11 cellular contexts compared by ENCODE assay signal in genomic region chr10:123134915-123135414, GRCh38. TPM values are rescaled to one million over a fixed set of nuclear protein-coding genes. Genes with fewer than 3 reads are reported as not detected.
DNase-seq lines count a peak whose midpoint lies in the region; ATAC-seq and TF ChIP-seq lines count a peak whose summit lies in the region.
"Had no signal": no experiment of that assay in that cellular context is flagged by ENCODE, and none has a peak within 500 bp of the region (broad histone marks: within the 10 kb centered on the region; RNA-seq: fewer than 3 reads in every experiment).

No MANE protein-coding gene starts in this region.

- H3K4me3 Mint-ChIP-seq in CD8-positive, alpha-beta T cell = peak overlapping the region; percentile 78
- H3K4me3 Mint-ChIP-seq in activated T-helper 1 cell treated with anti-CD3 and anti-CD28 coated beads, Interleukin-12 subunit alpha, Interleukin-12 subunit beta, Interleukin-2, Interleukin-4 antibody, amounts not matched to agents 30 ng/mL and 10 ng/mL and 1 ng/mL, durations not matched to agents 14 hours and 24 hours and 36 hours = no peak overlapping the region
- H3K4me3 Mint-ChIP-seq in naive B cell = peak overlapping the region in 7 of 8 donors; percentile 42 to 84 (median 74)

- H3K9me3 ChIP-seq in CD8-positive, alpha-beta T cell (ENCODE audit: low read length) = no peaks in the 10 kb centered on the region

- CTCF ChIA-PET in CD8-positive, alpha-beta T cell (lab: Charles Lee) = interaction anchor here (0.7 to 4.6 kb wide), 10 partner anchors 15 to 425 kb away, joined by 3 to 36 read pairs (median 8); no protein-coding TSS in a partner anchor

- no peaks in the 10 kb centered on the region for H3K36me3 Mint-ChIP-seq in CD8-positive, alpha-beta T cell
- peaks cover 2% of the 10 kb centered on the region for H3K36me3 Mint-ChIP-seq in activated T-helper 1 cell treated with anti-CD3 and anti-CD28 coated beads, Interleukin-12 subunit alpha, Interleukin-12 subunit beta, Interleukin-2, Interleukin-4 antibody, amounts not matched to agents 30 ng/mL and 10 ng/mL and 1 ng/mL, durations not matched to agents 14 hours and 24 hours and 36 hours (ENCODE audit: low read depth)
- H3K36me3 Mint-ChIP-seq in naive B cell = peaks cover 0 to 3% of the 10 kb centered on the region in 2 donors

- intact Hi-C loops in CD8-positive, alpha-beta T cell (cut with DNase I, micrococcal nuclease) = loop anchor here (2.0 to 10.0 kb wide), 4 partner anchors 20 to 1250 kb away; partner anchors contain the start of genes BUB3 (in 1 of the 2) and FAM24B (in 1 of the 2)
- intact Hi-C loops in activated T-helper 1 cell treated with anti-CD3 and anti-CD28 coated beads, Interleukin-12 subunit alpha, Interleukin-12 subunit beta, Interleukin-2, Interleukin-4 antibody, amounts not matched to agents 30 ng/mL and 10 ng/mL and 1 ng/mL, durations not matched to agents 14 hours and 24 hours and 36 hours (cut with micrococcal nuclease) = loop anchor here (5.0 to 10.0 kb wide), 3 partner anchors 137 to 830 kb away; partner anchors contain the start of gene HTRA1

- peaks cover 46% of the 10 kb centered on the region for H3K4me1 Mint-ChIP-seq in CD8-positive, alpha-beta T cell (ENCODE audit: low read depth)
- peaks cover 23% of the 10 kb centered on the region for H3K4me1 Mint-ChIP-seq in activated T-helper 1 cell treated with anti-CD3 and anti-CD28 coated beads, Interleukin-12 subunit alpha, Interleukin-12 subunit beta, Interleukin-2, Interleukin-4 antibody, amounts not matched to agents 30 ng/mL and 10 ng/mL and 1 ng/mL, durations not matched to agents 14 hours and 24 hours and 36 hours (ENCODE audit: low read depth)
- peaks cover 18 to 41% (median 26%) of the 10 kb centered on the region in 3 donors for H3K4me1 Mint-ChIP-seq in naive B cell

- no peak overlapping the region for H3K27ac Mint-ChIP-seq in CD8-positive, alpha-beta T cell
- peak overlapping the region; percentile 86 for H3K27ac Mint-ChIP-seq in activated T-helper 1 cell treated with anti-CD3 and anti-CD28 coated beads, Interleukin-12 subunit alpha, Interleukin-12 subunit beta, Interleukin-2, Interleukin-4 antibody, amounts not matched to agents 30 ng/mL and 10 ng/mL and 1 ng/mL, durations not matched to agents 14 hours and 24 hours and 36 hours
- peak overlapping the region in 5 of 6 donors; percentile 27 to 97 (median 94) for H3K27ac Mint-ChIP-seq in naive B cell

- no peaks in the 10 kb centered on the region for H3K9me3 Mint-ChIP-seq in CD8-positive, alpha-beta T cell
- H3K9me3 Mint-ChIP-seq in activated T-helper 1 cell treated with anti-CD3 and anti-CD28 coated beads, Interleukin-12 subunit alpha, Interleukin-12 subunit beta, Interleukin-2, Interleukin-4 antibody, amounts not matched to agents 30 ng/mL and 10 ng/mL and 1 ng/mL, durations not matched to agents 14 hours and 24 hours and 36 hours = no peaks in the 10 kb centered on the region
- H3K9me3 Mint-ChIP-seq in naive B cell = peaks cover 0 to 36% (median 7%) of the 10 kb centered on the region in 7 donors

- no peaks in the 10 kb centered on the region for H3K36me3 ChIP-seq in CD8-positive, alpha-beta T cell (ENCODE audit: insufficient read depth, low read length)

- peaks cover 52% of the 10 kb centered on the region for H3K4me1 ChIP-seq in CD8-positive, alpha-beta T cell (ENCODE audit: insufficient read depth, low read length)

- no peak for DNase-seq in CD8-positive, alpha-beta T cell
- DNase-seq in GM20000 (ENCODE audit: low spot score) = peak; percentile 68
- no peak for DNase-seq in activated T-helper 1 cell treated with anti-CD3 and anti-CD28 coated beads, Interleukin-12 subunit alpha, Interleukin-12 subunit beta, Interleukin-2, Interleukin-4 antibody, amounts not matched to agents 30 ng/mL and 10 ng/mL and 1 ng/mL, durations not matched to agents 14 hours and 24 hours and 36 hours (ENCODE audit: low spot score)
- DNase-seq in naive B cell = no peak
- DNase-seq in AG08395 (ENCODE audit: low spot score) = no peak
- no peak for DNase-seq in glomerular visceral epithelial cell (ENCODE audit: extremely low spot score)
- DNase-seq in KG1 (lab: John Stamatoyannopoulos, UW) = no peak
- DNase-seq: NCI-H345 had no signal

- POLR2A ChIA-PET in CD8-positive, alpha-beta T cell (lab: Charles Lee) = interaction anchor here (1.5 kb wide), 1 partner anchor 106 kb away, joined by 4 read pairs; no protein-coding TSS in a partner anchor

- no peak overlapping the region for H3K27ac ChIP-seq in CD8-positive, alpha-beta T cell (ENCODE audit: low read depth, low read length)

- peaks cover 50% of the 10 kb centered on the region for H3K27me3 ChIP-seq in CD8-positive, alpha-beta T cell (ENCODE audit: insufficient read depth, low read length)

- no peak for TF ChIP-seq CTCF in CD8-positive, alpha-beta T cell (IDR thresholded peaks at IDR 0.05)
- TF ChIP-seq CTCF in GM20000 (IDR thresholded peaks at IDR 0.05; ENCODE audit: extremely low read depth, missing control alignments) = no peak

- ATAC-seq in CD8-positive, alpha-beta T cell = no peak
- ATAC-seq in naive B cell (ENCODE audit: low read depth in 2 of 2) (no peak), GM19463 (IDR thresholded peaks at IDR 0.05; ENCODE audit: unreplicated experiment) (no peak)

- peaks cover 70% of the 10 kb centered on the region for H3K27me3 Mint-ChIP-seq in CD8-positive, alpha-beta T cell (ENCODE audit: low read depth)
- H3K27me3 Mint-ChIP-seq in activated T-helper 1 cell treated with anti-CD3 and anti-CD28 coated beads, Interleukin-12 subunit alpha, Interleukin-12 subunit beta, Interleukin-2, Interleukin-4 antibody, amounts not matched to agents 30 ng/mL and 10 ng/mL and 1 ng/mL, durations not matched to agents 14 hours and 24 hours and 36 hours (ENCODE audit: insufficient read depth) = peaks cover 73% of the 10 kb centered on the region
- H3K27me3 Mint-ChIP-seq in naive B cell = peaks cover 58 to 77% (median 73%) of the 10 kb centered on the region in 3 donors

- peak overlapping the region; percentile 50 for H3K4me3 ChIP-seq in CD8-positive, alpha-beta T cell (ENCODE audit: low read depth, low read length)

RNA-seq across cellular contexts. Expression of gene HMX3, which starts 0.8 kb away (rescaled TPM):
- total RNA-seq in CD8-positive, alpha-beta T cell = under 1 TPM; 0.35 to 0.47 TPM
- total RNA-seq in activated T-helper 1 cell treated with anti-CD3 and anti-CD28 coated beads, Interleukin-12 subunit alpha, Interleukin-12 subunit beta, Interleukin-2, Interleukin-4 antibody, amounts not matched to agents 30 ng/mL and 10 ng/mL and 1 ng/mL, durations not matched to agents 14 hours and 24 hours and 36 hours = not detected in 2 replicates
- not detected for polyA plus RNA-seq in naive B cell (ENCODE audit: low read depth in 6 of 6)
- total RNA-seq: chondrocyte, lower leg skin had no signal

RNA-seq across cellular contexts. Expression of gene HMX2, which starts 13.0 kb away (rescaled TPM):
- not detected for total RNA-seq in CD8-positive, alpha-beta T cell
- not detected in 2 replicates for total RNA-seq in activated T-helper 1 cell treated with anti-CD3 and anti-CD28 coated beads, Interleukin-12 subunit alpha, Interleukin-12 subunit beta, Interleukin-2, Interleukin-4 antibody, amounts not matched to agents 30 ng/mL and 10 ng/mL and 1 ng/mL, durations not matched to agents 14 hours and 24 hours and 36 hours
- polyA plus RNA-seq in naive B cell (ENCODE audit: low read depth in 6 of 6) = not detected
- total RNA-seq: chondrocyte, lower leg skin had no signal

RNA-seq across cellular contexts. Expression of gene BUB3, which starts 19.2 kb away (rescaled TPM):
- total RNA-seq in CD8-positive, alpha-beta T cell = 100 to 1,000 TPM; 166 to 167 TPM
- 197 and 201 TPM in 2 replicates for total RNA-seq in activated T-helper 1 cell treated with anti-CD3 and anti-CD28 coated beads, Interleukin-12 subunit alpha, Interleukin-12 subunit beta, Interleukin-2, Interleukin-4 antibody, amounts not matched to agents 30 ng/mL and 10 ng/mL and 1 ng/mL, durations not matched to agents 14 hours and 24 hours and 36 hours
- 100 to 1,000 TPM; 135 to 244 (median 163) TPM for polyA plus RNA-seq in naive B cell (ENCODE audit: low read depth in 6 of 6)
